16 cellular contexts compared by ENCODE assay signal in the genomic region with DNA sequence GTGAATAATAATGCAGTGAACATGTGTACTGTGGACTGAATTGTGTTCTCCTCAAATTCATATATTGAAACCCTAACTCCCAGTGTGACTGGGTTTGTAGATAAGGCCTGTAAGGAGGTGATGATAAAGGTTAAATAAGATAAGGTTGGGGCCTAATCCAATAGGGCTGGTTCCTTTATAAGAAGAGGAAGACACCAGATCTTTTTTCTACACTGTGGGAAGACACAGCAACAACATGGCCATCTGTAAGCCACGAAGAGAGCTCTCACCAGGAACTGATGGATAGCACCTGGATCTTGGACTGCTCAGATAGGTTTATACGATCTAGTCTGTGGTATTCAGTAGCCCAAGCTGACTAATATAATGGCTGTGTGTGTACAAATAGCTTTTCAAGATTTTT.
DNase-seq lines count a peak whose midpoint lies in the region; ATAC-seq and TF ChIP-seq lines count a peak whose summit lies in the region.
"Had no signal": no experiment of that assay in that cellular context is flagged by ENCODE, and none has a peak within 500 bp of the region (broad histone marks: within the 10 kb centered on the region; RNA-seq: fewer than 3 reads in every experiment).

No MANE protein-coding gene starts in this region.

- H3K36me3 ChIP-seq in testis (ENCODE audit: low read depth, missing control alignments) = no peaks in the 10 kb centered on the region

- TF ChIP-seq POLR2A in testis (IDR thresholded peaks at IDR 0.05) = no peak

- no peak for ATAC-seq in GM18511 (IDR thresholded peaks at IDR 0.05; ENCODE audit: unreplicated experiment)
- ATAC-seq: HCT116 had no signal

- H3K27ac ChIP-seq in AG04450 (ENCODE audit: low read depth, low read length) (no peak overlapping the region), testis (no peak overlapping the region)

- no peak overlapping the region for H3K4me3 ChIP-seq in AG04450 (ENCODE audit: low read depth, low read length)
- no peak overlapping the region for H3K4me3 ChIP-seq in fibroblast of villous mesenchyme (ENCODE audit: low read depth, low read length)
- no peak overlapping the region for H3K4me3 ChIP-seq in testis

- CTCF ChIA-PET in AG04450 (lab: Charles Lee) = no interaction called here

- intact Hi-C loops in testis (cut with DNase I; ENCODE audit: low total_unique reads) = no loop called here

- POLR2A ChIA-PET in AG04450 (lab: Yijun Ruan, JAX) = interaction anchor here (0.5 kb wide), 1 partner anchor 115 kb away, joined by 4 read pairs; no protein-coding TSS in a partner anchor

- H3K27me3 ChIP-seq in AG04450 (ENCODE audit: control insufficient read depth, insufficient read depth, low read length) = no peaks in the 10 kb centered on the region
- no peaks in the 10 kb centered on the region for H3K27me3 ChIP-seq in testis

- 64 to 65% methylated on average over 2 of the region's 2 CpGs for WGBS in testis, 2 donors

- H3K9me3 ChIP-seq in AG04450 (ENCODE audit: control insufficient read depth, insufficient read depth, low read length) (no peaks in the 10 kb centered on the region), testis (no peaks in the 10 kb centered on the region)

- peak; percentile 26 for DNase-seq in AG04450 (ENCODE audit: low read depth, low spot score)
- peak; percentile 55 for DNase-seq in NCI-H82 (lab: John Stamatoyannopoulos, UW)
- DNase-seq in amniotic epithelial cell (ENCODE audit: low read depth) = peak; percentile 45
- peak; percentile 52 for DNase-seq in fibroblast of villous mesenchyme (ENCODE audit: low read depth)
- no peak for DNase-seq in testis
- DNase-seq in NCI-H2029 treated with DMSO at 0.1 percent for 48 hours (lab: John Stamatoyannopoulos, UW) = no peak
- DNase-seq in activated T-cell treated with anti-CD3 and anti-CD28 coated beads, Interleukin-2, amount 50 U/mL, for 1 hour = no peak
- DNase-seq: DMS79 treated with DMSO at 0.1 percent for 48 hours, MM.1S, NCI-H1105, NCI-H187, NCI-H446, NCI-H748 treated with DMSO at 0.1 percent for 48 hours, SHP77 treated with DMSO at 0.1 percent for 48 hours had no signal

- no peaks in the 10 kb centered on the region for H3K4me1 ChIP-seq in testis

- TF ChIP-seq CTCF in AG04450 (IDR thresholded peaks at IDR 0.05; ENCODE audit: low read depth, low read length) = no peak
- no peak for TF ChIP-seq CTCF in fibroblast of villous mesenchyme (IDR thresholded peaks at IDR 0.05; ENCODE audit: insufficient read depth, low read depth, low read length)
- TF ChIP-seq CTCF in testis (IDR thresholded peaks at IDR 0.05) = no peak

Comparison
In these comparisons a context has a peak if more than half of its experiments do, and no peak if none do; other contexts are left out.
1. DNase-seq: peak in AG04450 (single experiment), NCI-H82 (single experiment), amniotic epithelial cell (single experiment) and fibroblast of villous mesenchyme (single experiment); none in testis (single experiment), NCI-H2029 treated with DMSO at 0.1 percent for 48 hours (single experiment) and activated T-cell treated with anti-CD3 and anti-CD28 coated beads, Interleukin-2, amount 50 U/mL, for 1 hour (single experiment).